1 cellular context compared by ENCODE assay signal in genomic region chr3:39146083-39146501, GRCh38.
TF ChIP-seq lines count a peak whose summit lies in the region.

No MANE protein-coding gene starts in this region.

TF ChIP-seq in GM12878, 131 proteins besides CTCF, POLR2A, EP300 and RAD21:
- TF ChIP-seq KLF5 (IDR thresholded peaks at IDR 0.05; ENCODE audit: partially characterized antibody) (no peak), LARP7 (IDR thresholded peaks at IDR 0.05) (no peak), TAF1 (IDR thresholded peaks at IDR 0.05; ENCODE audit: borderline replicate concordance, low read depth, low read length) (no peak), ZBTB40 (IDR thresholded peaks at IDR 0.05; ENCODE audit: borderline replicate concordance) (no peak), ATF2 (IDR thresholded peaks at IDR 0.05; ENCODE audit: low read length) (no peak), NR2C1 (IDR thresholded peaks at IDR 0.05) (peak; percentile 82), PBX3 (IDR thresholded peaks at IDR 0.05; ENCODE audit: insufficient replicate concordance, low read depth, low read length) (no peak), POLR2AphosphoS5 (IDR thresholded peaks at IDR 0.05; ENCODE audit: low read length) (peak; percentile 20; the same call in 1 of the 2 replicates), NR2C2 (IDR thresholded peaks at IDR 0.05; ENCODE audit: borderline replicate concordance, control insufficient read depth, insufficient read length, low read depth) (no peak), USF1 (IDR thresholded peaks at IDR 0.05; ENCODE audit: borderline replicate concordance, extremely low read length, insufficient read depth, low read depth, low read length) (no peak), ZNF687 (IDR thresholded peaks at IDR 0.05) (peak; percentile 63; the same call in 1 of the 2 replicates), RAD51 (IDR thresholded peaks at IDR 0.05) (no peak), ZBED1 (IDR thresholded peaks at IDR 0.05; ENCODE audit: borderline replicate concordance) (no peak), SREBF1 (IDR thresholded peaks at IDR 0.05; ENCODE audit: low read length) (no peak), IKZF2 (IDR thresholded peaks at IDR 0.05) (peak in 1 of 2 experiments; percentile 31; a peak in 2 of 4 replicates), PRDM15 (CRISPR knock-in tag; IDR thresholded peaks at IDR 0.05) (no peak), DPF2 (IDR thresholded peaks at IDR 0.05) (no peak), ZBTB33 (IDR thresholded peaks at IDR 0.05) (no peak), FOXK2 (IDR thresholded peaks at IDR 0.05) (no peak), TCF7 (IDR thresholded peaks at IDR 0.05; ENCODE audit: borderline replicate concordance) (no peak), IKZF1 (conservative IDR thresholded peaks at IDR 0.05) (peak; percentile 54), STAT3 (IDR thresholded peaks at IDR 0.05; ENCODE audit: low read depth, low read length) (no peak), ZBTB11 (CRISPR knock-in tag; IDR thresholded peaks at IDR 0.05) (no peak), RELA (IDR thresholded peaks at IDR 0.05; ENCODE audit: borderline replicate concordance, partially characterized antibody) (no peak), KDM1A (IDR thresholded peaks at IDR 0.05; ENCODE audit: borderline replicate concordance) (no peak), ZNF217 (IDR thresholded peaks at IDR 0.05) (no peak), CHD1 (IDR thresholded peaks at IDR 0.05; ENCODE audit: low read depth, low read length) (no peak), NR2F1 (conservative IDR thresholded peaks at IDR 0.05) (peak; percentile 81), PAX5 (IDR thresholded peaks at IDR 0.05; ENCODE audit: borderline replicate concordance, low read depth, low read length) (no peak), MEF2B (IDR thresholded peaks at IDR 0.05; ENCODE audit: partially characterized antibody, poor library complexity, severe bottlenecking) (peak; percentile 40), EED (IDR thresholded peaks at IDR 0.05; ENCODE audit: low read depth) (peak; percentile 54)
